Comparison of ENCODE assay signal across 11 cellular contexts in the genomic region with DNA sequence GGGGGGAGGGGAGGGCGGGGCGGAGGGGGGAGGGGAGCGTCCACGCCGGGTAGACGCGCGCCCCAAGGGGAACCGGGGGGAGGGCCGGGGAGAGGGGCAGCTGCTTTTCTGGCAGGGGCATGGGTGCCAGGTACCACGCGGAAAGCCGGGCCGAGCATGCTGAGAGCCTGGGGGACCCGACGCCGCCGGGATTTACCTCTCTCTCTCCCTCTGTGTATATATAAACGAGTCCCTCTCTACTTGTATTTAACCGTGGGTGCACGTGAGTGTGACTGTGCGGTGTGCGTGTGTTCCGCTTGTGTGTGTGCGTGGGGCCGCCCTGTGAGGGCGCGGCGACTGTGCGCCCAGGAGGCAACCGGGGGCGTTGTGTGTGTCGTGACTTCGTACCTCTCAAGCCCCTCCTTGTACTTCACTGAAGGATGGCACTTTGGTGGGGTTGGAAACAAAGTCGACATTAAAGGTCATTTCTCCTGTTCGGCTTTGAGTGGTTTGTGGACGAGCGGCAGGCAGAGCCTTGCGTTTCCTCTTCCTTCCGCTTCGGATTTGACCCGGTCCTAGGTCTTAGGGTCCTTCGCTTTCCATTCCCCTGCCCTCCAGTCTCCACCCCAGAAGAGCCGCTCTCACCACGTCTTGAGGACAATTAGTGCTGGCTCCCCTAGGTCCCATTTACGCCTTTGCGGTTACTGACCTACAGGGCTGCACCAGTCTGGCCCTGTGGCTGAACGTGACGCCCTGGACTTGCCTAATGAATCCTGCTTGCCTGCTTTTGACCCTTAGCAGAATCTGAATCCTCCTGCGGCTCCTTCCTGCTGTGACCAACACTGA. TPM values are rescaled to one million over a fixed set of nuclear protein-coding genes. Genes with fewer than 3 reads are reported as not detected.
DNase-seq lines count a peak whose midpoint lies in the region; ATAC-seq and TF ChIP-seq lines count a peak whose summit lies in the region.
"Had no signal": no experiment of that assay in that cellular context is flagged by ENCODE, and none has a peak within 500 bp of the region (broad histone marks: within the 10 kb centered on the region; RNA-seq: fewer than 3 reads in every experiment).

No MANE protein-coding gene starts in this region.

- no peak for TF ChIP-seq POLR2A in Peyer's patch (IDR thresholded peaks at IDR 0.05)
- TF ChIP-seq POLR2A in esophagus squamous epithelium (IDR thresholded peaks at IDR 0.05) = no peak

- peaks cover 9% of the 10 kb centered on the region for H3K4me1 Mint-ChIP-seq in neural progenitor cell

- H3K4me3 Mint-ChIP-seq in neural progenitor cell = peak overlapping the region; percentile 82

- no peak overlapping the region for H3K27ac Mint-ChIP-seq in neural progenitor cell

- H3K4me2 ChIP-seq in neural progenitor cell = peak overlapping the region; percentile 82

- no peak overlapping the region for H2AFZ ChIP-seq in neural progenitor cell (replicated peaks)

- no peaks in the 10 kb centered on the region for H3K79me2 ChIP-seq in neural progenitor cell (ENCODE audit: low read depth)

- H3K4me3 ChIP-seq in Peyer's patch (peak overlapping the region in 3 of 4 donors; percentile 29 to 46 (median 45)), esophagus squamous epithelium (peak overlapping the region; percentile 19 to 56 (median 31)), neural progenitor cell (peak overlapping the region; percentile 57)
- H3K4me3 ChIP-seq: MG63 had no signal

- peaks cover 2% of the 10 kb centered on the region for H3K9me3 Mint-ChIP-seq in neural progenitor cell

- no peak for ATAC-seq in GM18861 (IDR thresholded peaks at IDR 0.05; ENCODE audit: unreplicated experiment)
- no peak for ATAC-seq in HG02571 (IDR thresholded peaks at IDR 0.05; ENCODE audit: unreplicated experiment)

- intact Hi-C loops in esophagus squamous epithelium (cut with DNase I) = no loop called here

- peaks cover 3% of the 10 kb centered on the region for H3F3A ChIP-seq in neural progenitor cell (ENCODE audit: low read depth)

- H3K36me3 ChIP-seq in ES-I3 (ENCODE audit: insufficient read depth, low read length) (no peaks in the 10 kb centered on the region), Peyer's patch (no peaks in the 10 kb centered on the region), esophagus squamous epithelium (no peaks in the 10 kb centered on the region), neural progenitor cell (no peaks in the 10 kb centered on the region)
- H3K36me3 ChIP-seq: MG63 had no signal

- H3K36me3 Mint-ChIP-seq in neural progenitor cell = peaks cover 3% of the 10 kb centered on the region

- DNase-seq in Peyer's patch = no peak
- no peak for DNase-seq in esophagus squamous epithelium (lab: John Stamatoyannopoulos, UW)
- no peak for DNase-seq in neural progenitor cell (ENCODE audit: low spot score)
- DNase-seq in C1 segment of cervical spinal cord (lab: John Stamatoyannopoulos, UW) = no peak
- DNase-seq: MG63, NCI-H524 treated with DMSO at 0.1 percent for 48 hours, occipital lobe, SW 1271 had no signal

- no peak for TF ChIP-seq CTCF in Peyer's patch (IDR thresholded peaks at IDR 0.05)
- no peak for TF ChIP-seq CTCF in esophagus squamous epithelium (IDR thresholded peaks at IDR 0.05)
- no peak for TF ChIP-seq CTCF in neural progenitor cell (IDR thresholded peaks at IDR 0.05)

- peaks cover 44% of the 10 kb centered on the region for H3K27me3 Mint-ChIP-seq in neural progenitor cell (ENCODE audit: insufficient read depth, low read depth)

- no peaks in the 10 kb centered on the region for H3K9me3 ChIP-seq in ES-I3 (ENCODE audit: control insufficient read depth, insufficient read depth, low read length)
- H3K9me3 ChIP-seq in Peyer's patch = no peaks in the 10 kb centered on the region
- H3K9me3 ChIP-seq in esophagus squamous epithelium = no peaks in the 10 kb centered on the region
- no peaks in the 10 kb centered on the region for H3K9me3 ChIP-seq in neural progenitor cell (ENCODE audit: low read depth)
- H3K9me3 ChIP-seq: MG63 had no signal

- H3K27ac ChIP-seq in Peyer's patch (no peak overlapping the region), esophagus squamous epithelium (no peak overlapping the region), neural progenitor cell (no peak overlapping the region)

- H4K20me1 ChIP-seq in neural progenitor cell (ENCODE audit: low read depth) = no peaks in the 10 kb centered on the region

- H3K4me1 ChIP-seq in ES-I3 (ENCODE audit: insufficient read depth, low read length) (peaks cover 4% of the 10 kb centered on the region), Peyer's patch (peaks cover 0 to 13% (median 3%) of the 10 kb centered on the region in 4 donors), esophagus squamous epithelium (peaks cover 0 to 16% (median 0%) of the 10 kb centered on the region in 3 donors), neural progenitor cell (no peaks in the 10 kb centered on the region)

- 53 to 67% methylated on average over 14 to 22 of the region's 50 CpGs for WGBS in esophagus squamous epithelium, 2 donors

- peaks cover 0 to 13% of the 10 kb centered on the region in 2 donors for H3K27me3 ChIP-seq in Peyer's patch
- H3K27me3 ChIP-seq in esophagus squamous epithelium = peaks cover 0 to 84% (median 6%) of the 10 kb centered on the region in 4 donors
- peaks cover 75% of the 10 kb centered on the region for H3K27me3 ChIP-seq in neural progenitor cell
- H3K27me3 ChIP-seq: MG63 had no signal

- H3K9ac ChIP-seq in ES-I3 (ENCODE audit: low read depth, low read length) (peak overlapping the region; percentile 14; the same call in 1 of the 2 replicates), neural progenitor cell (no peak overlapping the region)

RNA-seq across cellular contexts. Expression of gene TTC1, which starts 36.2 kb away (rescaled TPM):
- 10 to 100 TPM; 11.6 to 85.0 (median 26.4) TPM for total RNA-seq in Peyer's patch
- total RNA-seq in esophagus squamous epithelium = 10 to 100 TPM; 18.3 to 38.3 (median 33.5) TPM
- total RNA-seq in neural progenitor cell (ENCODE audit: low replicate concordance) = 45.2 and 50.0 TPM in 2 replicates

RNA-seq across cellular contexts. Expression of gene ADRA1B, which starts 56.5 kb away (rescaled TPM):
- total RNA-seq in Peyer's patch = 10 to 100 TPM in 1 of 4 donors, 1 to 10 TPM in 3; 1.7 to 12.2 (median 5.2) TPM
- 1 to 10 TPM in 1 of 4 donors, not detected in 3; 1.3 TPM for total RNA-seq in esophagus squamous epithelium
- total RNA-seq in neural progenitor cell (ENCODE audit: low replicate concordance) = 0.59 TPM in 1 of 2 replicates, not detected in the other
